In genomic region chr19:17605761-17606745, GRCh38 we compare ENCODE assay signal across 1 cellular context.
TF ChIP-seq lines count a peak whose summit lies in the region.

No MANE protein-coding gene starts in this region.

TF ChIP-seq in HepG2, 621 proteins besides CTCF, POLR2A, EP300 and RAD21 (continued from another document and continues in another):
- TF ChIP-seq ZBTB37 (CRISPR knock-in tag; IDR thresholded peaks at IDR 0.05) (no peak), ZNF281 (CRISPR knock-in tag; IDR thresholded peaks at IDR 0.05; ENCODE audit: borderline replicate concordance) (no peak), DNMT1 (CRISPR knock-in tag; IDR thresholded peaks at IDR 0.05) (peak; percentile 100), ZNF570 (CRISPR knock-in tag; IDR thresholded peaks at IDR 0.05; ENCODE audit: borderline replicate concordance) (peak; percentile 95; the same call in 1 of the 2 replicates), PPARG (CRISPR knock-in tag; conservative IDR thresholded peaks at IDR 0.05) (peak; percentile 83), CC2D1A (CRISPR knock-in tag; IDR thresholded peaks at IDR 0.05) (peak; percentile 90; the same call in 1 of the 2 replicates), IKZF5 (CRISPR knock-in tag; IDR thresholded peaks at IDR 0.05) (peak; percentile 91), ZNF101 (CRISPR knock-in tag; IDR thresholded peaks at IDR 0.05; ENCODE audit: borderline replicate concordance, low read depth) (peak; percentile 88; the same call in 1 of the 2 replicates), KDM5A (IDR thresholded peaks at IDR 0.05; ENCODE audit: borderline replicate concordance, low read length) (no peak), ZBTB34 (CRISPR knock-in tag; IDR thresholded peaks at IDR 0.05) (peak; percentile 94), BCLAF1 (IDR thresholded peaks at IDR 0.05) (no peak), HIC2 (CRISPR knock-in tag; IDR thresholded peaks at IDR 0.05; ENCODE audit: low read depth) (peak; percentile 46; the same call in 1 of the 2 replicates), JUND (CRISPR knock-in tag; IDR thresholded peaks at IDR 0.05) (peak; percentile 82), PAF1 (CRISPR knock-in tag; IDR thresholded peaks at IDR 0.05) (no peak), FUBP1 (CRISPR knock-in tag; IDR thresholded peaks at IDR 0.05; ENCODE audit: borderline replicate concordance) (peak; percentile 81; the same call in 1 of the 2 replicates), ZNF362 (CRISPR knock-in tag; IDR thresholded peaks at IDR 0.05; ENCODE audit: borderline replicate concordance) (peak; percentile 71; the same call in 1 of the 2 replicates), ZNF652 (CRISPR knock-in tag; IDR thresholded peaks at IDR 0.05; ENCODE audit: borderline replicate concordance, low read depth) (no peak), GPBP1L1 (CRISPR knock-in tag; IDR thresholded peaks at IDR 0.05) (no peak), YY1 (IDR thresholded peaks at IDR 0.05; ENCODE audit: insufficient read depth, insufficient replicate concordance, low read depth, low read length) (peak; percentile 38), GPN1 (CRISPR knock-in tag; IDR thresholded peaks at IDR 0.05; ENCODE audit: borderline replicate concordance) (peak; percentile 90), DZIP1 (CRISPR knock-in tag; IDR thresholded peaks at IDR 0.05) (peak; percentile 98), ZNF253 (CRISPR knock-in tag; IDR thresholded peaks at IDR 0.05; ENCODE audit: borderline replicate concordance) (peak; percentile 96), MAFF (IDR thresholded peaks at IDR 0.05; ENCODE audit: low read depth, low read length) (no peak), REL (CRISPR knock-in tag; conservative IDR thresholded peaks at IDR 0.05) (peak; percentile 99), TOPORS (CRISPR knock-in tag; IDR thresholded peaks at IDR 0.05) (peak; percentile 97), FOXJ3 (CRISPR knock-in tag; IDR thresholded peaks at IDR 0.05; ENCODE audit: borderline replicate concordance) (no peak), ZBTB14 (CRISPR knock-in tag; IDR thresholded peaks at IDR 0.05) (peak; percentile 82), ZNF781 (CRISPR knock-in tag; IDR thresholded peaks at IDR 0.05; ENCODE audit: borderline replicate concordance, not compliant biosample characterization) (peak; percentile 46), DBP (CRISPR knock-in tag; IDR thresholded peaks at IDR 0.05; ENCODE audit: not compliant biosample characterization) (peak; percentile 99), ZNF33A (CRISPR knock-in tag; IDR thresholded peaks at IDR 0.05; ENCODE audit: borderline replicate concordance) (no peak), SIX4 (CRISPR knock-in tag; IDR thresholded peaks at IDR 0.05) (peak; percentile 9; the same call in 1 of the 2 replicates), NFYC (CRISPR knock-in tag; IDR thresholded peaks at IDR 0.05) (peak; percentile 60), GATA4 (IDR thresholded peaks at IDR 0.05; ENCODE audit: borderline replicate concordance, low read depth) (no peak)
